20 cellular contexts compared by ENCODE assay signal in genomic region chr1:160642281-160642644, GRCh38. TPM values are rescaled to one million over a fixed set of nuclear protein-coding genes. Genes with fewer than 3 reads are reported as not detected.
DNase-seq lines count a peak whose midpoint lies in the region; ATAC-seq, FAIRE-seq and TF ChIP-seq lines count a peak whose summit lies in the region.
"Had no signal": no experiment of that assay in that cellular context is flagged by ENCODE, and none has a peak within 500 bp of the region (broad histone marks: within the 10 kb centered on the region; RNA-seq: fewer than 3 reads in every experiment).

No MANE protein-coding gene starts in this region.

- no peak for ATAC-seq in activated T-cell treated with anti-CD3 and anti-CD28 coated beads, Interleukin-2, amount 50 U/mL, for 72 hours (replicated peaks in 1 of 2)
- ATAC-seq: heart left ventricle, sciatic nerve had no signal

- peaks cover 25 to 98% (median 64%) of the 10 kb centered on the region in 6 donors for H3K4me1 ChIP-seq in spleen
- H3K4me1 ChIP-seq: uterus had no signal

- DNase-seq in activated T-cell treated with anti-CD3 and anti-CD28 coated beads, Interleukin-2, amount 50 U/mL, for 72 hours: no peak
- DNase-seq in activated T-cell treated with anti-CD3 and anti-CD28 coated beads, Interleukin-2, amount 50 U/mL, for 1 hour: no peak
- DNase-seq in GM12891 (ENCODE audit: insufficient read length, low spot score) (no peak), spleen (no peak), NCI-H2107 treated with DMSO at 0.1 percent for 48 hours (lab: John Stamatoyannopoulos, UW; ENCODE audit: unreplicated experiment) (no peak), medulla oblongata (ENCODE audit: extremely low spot score) (no peak)
- no peak for DNase-seq in activated T-helper 2 cell treated with anti-CD3 and anti-CD28 coated beads, Interferon-gamma antibody, Interleukin-2, Interleukin-4, amounts not matched to agents 10 μg/mL and 5 μg/mL and 100 μg/mL, durations not matched to agents 14 hours and 24 hours and 36 hours (ENCODE audit: low spot score)
- no peak for DNase-seq in stimulated activated CD4-positive, alpha-beta T cell treated with anti-CD3 and anti-CD28 coated beads, Interleukin-1b, Interleukin-23, amount 100 ng/mL, for 48 hours
- DNase-seq: central memory CD4-positive, alpha-beta T cell; COR-L47; endodermal cell; heart left ventricle; KG1; NCI-H1048; NCI-H2081 treated with DMSO at 0.1 percent for 48 hours; NCI-H524; ovary; uterus had no signal

- no peaks in the 10 kb centered on the region for H3K9me3 ChIP-seq in spleen
- H3K9me3 ChIP-seq: heart left ventricle, ovary, uterus had no signal

- TF ChIP-seq POLR2A in GM12891 (IDR thresholded peaks at IDR 0.05; ENCODE audit: low read depth, low read length) (peak; percentile 58), spleen (IDR thresholded peaks at IDR 0.05) (no peak)

- peak; percentile 72 for FAIRE-seq in GM12891 (lab: Jason Lieb, UNC)

- H3K27ac Mint-ChIP-seq in activated T-cell treated with anti-CD3 and anti-CD28 coated beads, Interleukin-2, amount 50 U/mL, for 72 hours: peak overlapping the region; percentile 100
- peak overlapping the region; percentile 99 for H3K27ac Mint-ChIP-seq in activated T-helper 2 cell treated with anti-CD3 and anti-CD28 coated beads, Interferon-gamma antibody, Interleukin-2, Interleukin-4, amounts not matched to agents 10 μg/mL and 5 μg/mL and 100 μg/mL, durations not matched to agents 14 hours and 24 hours and 36 hours
- H3K27ac Mint-ChIP-seq: endodermal cell had no signal

- H3K36me3 Mint-ChIP-seq in activated T-cell treated with anti-CD3 and anti-CD28 coated beads, Interleukin-2, amount 50 U/mL, for 72 hours (ENCODE audit: insufficient read depth in 2 of 2): peaks cover 41 to 48% of the 10 kb centered on the region in 2 donors
- peaks cover 84% of the 10 kb centered on the region for H3K36me3 Mint-ChIP-seq in activated T-helper 2 cell treated with anti-CD3 and anti-CD28 coated beads, Interferon-gamma antibody, Interleukin-2, Interleukin-4, amounts not matched to agents 10 μg/mL and 5 μg/mL and 100 μg/mL, durations not matched to agents 14 hours and 24 hours and 36 hours (ENCODE audit: low read depth)

- H3K4me1 Mint-ChIP-seq in activated T-cell treated with anti-CD3 and anti-CD28 coated beads, Interleukin-2, amount 50 U/mL, for 72 hours (ENCODE audit: low read depth): peaks cover 85% of the 10 kb centered on the region
- peaks cover 70% of the 10 kb centered on the region for H3K4me1 Mint-ChIP-seq in activated T-helper 2 cell treated with anti-CD3 and anti-CD28 coated beads, Interferon-gamma antibody, Interleukin-2, Interleukin-4, amounts not matched to agents 10 μg/mL and 5 μg/mL and 100 μg/mL, durations not matched to agents 14 hours and 24 hours and 36 hours (ENCODE audit: low read depth)

- no peaks in the 10 kb centered on the region for H3K27me3 ChIP-seq in spleen (replicated peaks in 1 of 7)
- H3K27me3 ChIP-seq: ovary, uterus had no signal

- H3K36me3 ChIP-seq in spleen: peaks cover 0 to 2% (median 0%) of the 10 kb centered on the region in 6 donors
- H3K36me3 ChIP-seq: heart left ventricle, ovary, uterus had no signal

- H3K4me3 ChIP-seq in spleen: peak overlapping the region in 1 of 8 donors; percentile 64
- H3K4me3 ChIP-seq: heart left ventricle, ovary, uterus had no signal

- no peaks in the 10 kb centered on the region for H3K27me3 Mint-ChIP-seq in activated T-cell treated with anti-CD3 and anti-CD28 coated beads, Interleukin-2, amount 50 U/mL, for 72 hours (ENCODE audit: low read depth)
- no peaks in the 10 kb centered on the region for H3K27me3 Mint-ChIP-seq in activated T-helper 2 cell treated with anti-CD3 and anti-CD28 coated beads, Interferon-gamma antibody, Interleukin-2, Interleukin-4, amounts not matched to agents 10 μg/mL and 5 μg/mL and 100 μg/mL, durations not matched to agents 14 hours and 24 hours and 36 hours (ENCODE audit: low read depth)

- H3K9me3 Mint-ChIP-seq in activated T-cell treated with anti-CD3 and anti-CD28 coated beads, Interleukin-2, amount 50 U/mL, for 72 hours: no peaks in the 10 kb centered on the region
- H3K9me3 Mint-ChIP-seq in activated T-helper 2 cell treated with anti-CD3 and anti-CD28 coated beads, Interferon-gamma antibody, Interleukin-2, Interleukin-4, amounts not matched to agents 10 μg/mL and 5 μg/mL and 100 μg/mL, durations not matched to agents 14 hours and 24 hours and 36 hours: no peaks in the 10 kb centered on the region
- H3K9me3 Mint-ChIP-seq: endodermal cell had no signal

- intact Hi-C loops in activated T-helper 2 cell treated with anti-CD3 and anti-CD28 coated beads, Interferon-gamma antibody, Interleukin-2, Interleukin-4, amounts not matched to agents 10 μg/mL and 5 μg/mL and 100 μg/mL, durations not matched to agents 14 hours and 24 hours and 36 hours (cut with micrococcal nuclease): loop anchor here (5.0 kb wide), 1 partner anchor 65 kb away; the partner anchor contains the start of gene CD84
- intact Hi-C loops in spleen (cut with DNase I; ENCODE audit: low total_unique reads): no loop called here

- H3K4me3 Mint-ChIP-seq in activated T-cell treated with anti-CD3 and anti-CD28 coated beads, Interleukin-2, amount 50 U/mL, for 72 hours: peak overlapping the region; percentile 98 to 99
- H3K4me3 Mint-ChIP-seq in activated T-helper 2 cell treated with anti-CD3 and anti-CD28 coated beads, Interferon-gamma antibody, Interleukin-2, Interleukin-4, amounts not matched to agents 10 μg/mL and 5 μg/mL and 100 μg/mL, durations not matched to agents 14 hours and 24 hours and 36 hours (ENCODE audit: low read depth): peak overlapping the region; percentile 97
- H3K4me3 Mint-ChIP-seq: endodermal cell had no signal

- peak overlapping the region in 7 of 8 donors; percentile 11 to 86 (median 76) for H3K27ac ChIP-seq in spleen
- H3K27ac ChIP-seq: ovary, uterus had no signal

- 82 to 95% (median 93%) methylated on average over 2 of the region's 2 CpGs for WGBS in spleen, 5 donors

- no peak for TF ChIP-seq CTCF in spleen (IDR thresholded peaks at IDR 0.05 in 8 of 11, conservative IDR thresholded peaks at IDR 0.05 in 3 of 11)

TF ChIP-seq in GM12891, 5 proteins besides CTCF, POLR2A, EP300 and RAD21:
- TF ChIP-seq POLR2AphosphoS5 (IDR thresholded peaks at IDR 0.05; ENCODE audit: low read depth, low read length) (no peak; the same call in 1 of the 2 replicates), PAX5 (IDR thresholded peaks at IDR 0.05; ENCODE audit: insufficient read depth, low read length, severe bottlenecking) (no peak), POU2F2 (IDR thresholded peaks at IDR 0.05; ENCODE audit: low read depth, low read length) (no peak), TAF1 (IDR thresholded peaks at IDR 0.05; ENCODE audit: low read depth, low read length) (no peak), SPI1 (IDR thresholded peaks at IDR 0.05; ENCODE audit: low read depth, low read length) (no peak)

RNA-seq across cellular contexts. Expression of gene SLAMF1, which starts 4.6 kb away (rescaled TPM):
- 100 to 1,000 TPM in 1 of 2 donors, 10 to 100 TPM in 1; 81.4 to 134 TPM for total RNA-seq in activated T-cell treated with anti-CD3 and anti-CD28 coated beads, Interleukin-2, amount 50 U/mL, for 72 hours
- 102 TPM for polyA plus RNA-seq in GM12891 (2012; ENCODE audit: low read depth, missing spikeins)
- 74.6 and 78.8 TPM in 2 replicates for total RNA-seq in activated T-helper 2 cell treated with anti-CD3 and anti-CD28 coated beads, Interferon-gamma antibody, Interleukin-2, Interleukin-4, amounts not matched to agents 10 μg/mL and 5 μg/mL and 100 μg/mL, durations not matched to agents 14 hours and 24 hours and 36 hours
- total RNA-seq in spleen: 10 to 100 TPM in 6 of 7 donors, 1 to 10 TPM in 1; 7.4 to 18.3 (median 11.3) TPM
- 1 to 10 TPM; 2.8 to 3.9 (median 3.2) TPM for polyA plus RNA-seq in spleen
- total RNA-seq: endodermal cell had no signal
- polyA plus RNA-seq: AG04450 had no signal
